ENCODE assay signal across 18 cellular contexts in genomic region chr20:37745553-37745952, GRCh38. TPM values are rescaled to one million over a fixed set of nuclear protein-coding genes. Genes with fewer than 3 reads are reported as not detected.
DNase-seq lines count a peak whose midpoint lies in the region; ATAC-seq and TF ChIP-seq lines count a peak whose summit lies in the region.
"Had no signal": no experiment of that assay in that cellular context is flagged by ENCODE, and none has a peak within 500 bp of the region (broad histone marks: within the 10 kb centered on the region; RNA-seq: fewer than 3 reads in every experiment).

No MANE protein-coding gene starts in this region.

- H3K4me3 ChIP-seq in neural progenitor cell (no peak overlapping the region), MG63 (no peak overlapping the region)
- H3K4me3 ChIP-seq: gastroesophageal sphincter, spleen, upper lobe of left lung had no signal

- H4K20me1 ChIP-seq in neural progenitor cell (ENCODE audit: low read depth): no peaks in the 10 kb centered on the region

- H3K27ac ChIP-seq in neural progenitor cell: peak overlapping the region; percentile 23
- H3K27ac ChIP-seq: gastroesophageal sphincter, VCaP had no signal

- CTCF ChIA-PET in activated naive CD4-positive, alpha-beta T cell treated with anti-CD3 and anti-CD28 coated beads, Interleukin-2, amount 10 ng/mL, durations not matched to agents 7 days and 5 days (lab: Charles Lee): no interaction called here

- DNase-seq in activated naive CD4-positive, alpha-beta T cell treated with anti-CD3 and anti-CD28 coated beads, Interleukin-2, amount 10 ng/mL, durations not matched to agents 7 days and 5 days: peak; percentile 25
- DNase-seq in activated naive CD4-positive, alpha-beta T cell treated with anti-CD3 and anti-CD28 coated beads, Interleukin-2, amount 50 U/mL, for 16 hours: no peak
- no peak for DNase-seq in activated T-cell treated with anti-CD3 and anti-CD28 coated beads, Interleukin-2, amount 50 U/mL, for 24 hours
- DNase-seq in neural progenitor cell (ENCODE audit: low spot score) (peak; percentile 34), MG63 (no peak)
- DNase-seq: activated gamma-delta T cell, DMS79 treated with DMSO at 0.1 percent for 48 hours, NCI-H1417 treated with DMSO at 0.1 percent for 48 hours, NCI-H345, spleen, upper lobe of left lung had no signal

- H3K27me3 ChIP-seq in neural progenitor cell: no peaks in the 10 kb centered on the region
- no peaks in the 10 kb centered on the region for H3K27me3 ChIP-seq in MG63
- H3K27me3 ChIP-seq: gastroesophageal sphincter, spleen, upper lobe of left lung had no signal

- H3K36me3 ChIP-seq in neural progenitor cell (no peaks in the 10 kb centered on the region), MG63 (peaks cover 8% of the 10 kb centered on the region)

- H3K9me3 ChIP-seq in neural progenitor cell (ENCODE audit: low read depth) (no peaks in the 10 kb centered on the region), MG63 (no peaks in the 10 kb centered on the region)
- H3K9me3 ChIP-seq: gastroesophageal sphincter, spleen, upper lobe of left lung had no signal

- no peak overlapping the region for H2AFZ ChIP-seq in neural progenitor cell (replicated peaks)

- peaks cover 6% of the 10 kb centered on the region for H3F3A ChIP-seq in neural progenitor cell (ENCODE audit: low read depth)

- peak overlapping the region; percentile 68 for H3K27ac Mint-ChIP-seq in activated naive CD4-positive, alpha-beta T cell treated with anti-CD3 and anti-CD28 coated beads, Interleukin-2, amount 10 ng/mL, durations not matched to agents 7 days and 5 days
- peak overlapping the region; percentile 44 for H3K27ac Mint-ChIP-seq in activated T-cell treated with anti-CD3 and anti-CD28 coated beads, Interleukin-2, amount 50 U/mL, for 24 hours
- no peak overlapping the region for H3K27ac Mint-ChIP-seq in neural progenitor cell
- H3K27ac Mint-ChIP-seq: mesothelial cell of epicardium had no signal

- H3K4me2 ChIP-seq in neural progenitor cell: peak overlapping the region; percentile 24

- H3K4me1 Mint-ChIP-seq in activated naive CD4-positive, alpha-beta T cell treated with anti-CD3 and anti-CD28 coated beads, Interleukin-2, amount 10 ng/mL, durations not matched to agents 7 days and 5 days: peaks cover 30% of the 10 kb centered on the region
- no peaks in the 10 kb centered on the region for H3K4me1 Mint-ChIP-seq in activated T-cell treated with anti-CD3 and anti-CD28 coated beads, Interleukin-2, amount 50 U/mL, for 24 hours (ENCODE audit: low read depth)
- H3K4me1 Mint-ChIP-seq in neural progenitor cell: peaks cover 9% of the 10 kb centered on the region
- H3K4me1 Mint-ChIP-seq: mesothelial cell of epicardium had no signal

- peak overlapping the region; percentile 19 for H3K9ac ChIP-seq in neural progenitor cell

- H3K27me3 Mint-ChIP-seq in activated naive CD4-positive, alpha-beta T cell treated with anti-CD3 and anti-CD28 coated beads, Interleukin-2, amount 10 ng/mL, durations not matched to agents 7 days and 5 days: no peaks in the 10 kb centered on the region
- H3K27me3 Mint-ChIP-seq in activated T-cell treated with anti-CD3 and anti-CD28 coated beads, Interleukin-2, amount 50 U/mL, for 24 hours: no peaks in the 10 kb centered on the region
- no peaks in the 10 kb centered on the region for H3K27me3 Mint-ChIP-seq in neural progenitor cell (ENCODE audit: insufficient read depth, low read depth)

- H3K36me3 Mint-ChIP-seq in activated naive CD4-positive, alpha-beta T cell treated with anti-CD3 and anti-CD28 coated beads, Interleukin-2, amount 10 ng/mL, durations not matched to agents 7 days and 5 days: peaks cover 23% of the 10 kb centered on the region
- peaks cover 64% of the 10 kb centered on the region for H3K36me3 Mint-ChIP-seq in activated T-cell treated with anti-CD3 and anti-CD28 coated beads, Interleukin-2, amount 50 U/mL, for 24 hours (ENCODE audit: low read depth)
- peaks cover 15% of the 10 kb centered on the region for H3K36me3 Mint-ChIP-seq in neural progenitor cell

- no peak for TF ChIP-seq CTCF in neural progenitor cell (IDR thresholded peaks at IDR 0.05)

- H3K4me3 Mint-ChIP-seq in activated naive CD4-positive, alpha-beta T cell treated with anti-CD3 and anti-CD28 coated beads, Interleukin-2, amount 10 ng/mL, durations not matched to agents 7 days and 5 days: no peak overlapping the region
- no peak overlapping the region for H3K4me3 Mint-ChIP-seq in activated T-cell treated with anti-CD3 and anti-CD28 coated beads, Interleukin-2, amount 50 U/mL, for 24 hours
- H3K4me3 Mint-ChIP-seq in neural progenitor cell: no peak overlapping the region
- H3K4me3 Mint-ChIP-seq: IgD-negative memory B cell, mesothelial cell of epicardium had no signal

- H3K4me1 ChIP-seq in neural progenitor cell: peaks cover 25% of the 10 kb centered on the region

- no peaks in the 10 kb centered on the region for H3K9me3 Mint-ChIP-seq in activated naive CD4-positive, alpha-beta T cell treated with anti-CD3 and anti-CD28 coated beads, Interleukin-2, amount 10 ng/mL, durations not matched to agents 7 days and 5 days
- H3K9me3 Mint-ChIP-seq in activated T-cell treated with anti-CD3 and anti-CD28 coated beads, Interleukin-2, amount 50 U/mL, for 24 hours: no peaks in the 10 kb centered on the region
- no peaks in the 10 kb centered on the region for H3K9me3 Mint-ChIP-seq in neural progenitor cell
- H3K9me3 Mint-ChIP-seq: IgD-negative memory B cell, mesothelial cell of epicardium had no signal

- ATAC-seq in HG02840 (IDR thresholded peaks at IDR 0.05; ENCODE audit: low FRiP score, unreplicated experiment) (peak; percentile 58), GM21576 (IDR thresholded peaks at IDR 0.05; ENCODE audit: unreplicated experiment) (no peak), HG03108 (IDR thresholded peaks at IDR 0.05; ENCODE audit: unreplicated experiment) (no peak)
- ATAC-seq: gastroesophageal sphincter had no signal

- H3K79me2 ChIP-seq in neural progenitor cell (ENCODE audit: low read depth): no peaks in the 10 kb centered on the region

RNA-seq across cellular contexts. Expression of gene CTNNBL1, which starts 51.7 kb away (rescaled TPM):
- 44.7 and 54.5 TPM in 2 replicates for total RNA-seq in neural progenitor cell (ENCODE audit: low replicate concordance)
- total RNA-seq in MG63 (2014; rRNA removed; shearing (Covaris generic); ENCODE audit: low replicate concordance): 44.9 and 49.3 TPM in 2 replicates

Comparison
In these comparisons a context has a peak if more than half of its experiments do, and no peak if none do; other contexts are left out.
1. DNase-seq: peak in activated naive CD4-positive, alpha-beta T cell treated with anti-CD3 and anti-CD28 coated beads, Interleukin-2, amount 10 ng/mL, durations not matched to agents 7 days and 5 days (single experiment) and neural progenitor cell (single experiment); none in activated naive CD4-positive, alpha-beta T cell treated with anti-CD3 and anti-CD28 coated beads, Interleukin-2, amount 50 U/mL, for 16 hours (single experiment), activated T-cell treated with anti-CD3 and anti-CD28 coated beads, Interleukin-2, amount 50 U/mL, for 24 hours (single experiment) and MG63 (single experiment).